ENCODE assay signal across 8 cellular contexts in genomic region chr10:97572214-97572989, GRCh38. TPM values are rescaled to one million over a fixed set of nuclear protein-coding genes. Genes with fewer than 3 reads are reported as not detected.
DNase-seq lines count a peak whose midpoint lies in the region; ATAC-seq and TF ChIP-seq lines count a peak whose summit lies in the region.

ANKRD2 (plus strand) TSS chr10:97572779; CDS start chr10:97572789, 10 bp downstream.

- ATAC-seq in GM21619 (IDR thresholded peaks at IDR 0.05; ENCODE audit: unreplicated experiment) (peak; percentile 67), HG03521 (IDR thresholded peaks at IDR 0.05; ENCODE audit: unreplicated experiment) (no peak)

- no peaks in the 10 kb centered on the region for H3K9me3 ChIP-seq in liver (ENCODE audit: control insufficient read depth in 4 of 4, low read length in 3 of 4)

- DNase-seq in COR-L47 (lab: John Stamatoyannopoulos, UW) (peak; percentile 28), NCI-H2171 (lab: John Stamatoyannopoulos, UW) (peak; percentile 4), cortex of kidney (lab: John Stamatoyannopoulos, UW) (peak; percentile 34)
- DNase-seq in activated CD4-positive, alpha-beta T cell treated with anti-CD3 and anti-CD28 coated beads for 4 hours, result peak; percentile 40 to 43
- DNase-seq in stimulated activated CD4-positive, alpha-beta T cell treated with anti-CD3 and anti-CD28 coated beads, TNF-alpha, amount 100 ng/mL, for 24 hours (ENCODE audit: low read depth in 3 of 3), result peak; percentile 25 to 55 (median 28)

- peak; percentile 98 for TF ChIP-seq RAD21 in liver (IDR thresholded peaks at IDR 0.05)

- H3K4me1 ChIP-seq in liver (ENCODE audit: control insufficient read depth in 4 of 4, insufficient read depth in 4 of 4, low read length in 3 of 4), result peaks cover 5 to 20% (median 10%) of the 10 kb centered on the region in 4 donors

- peaks cover 0 to 11% (median 5%) of the 10 kb centered on the region in 4 donors for H3K36me3 ChIP-seq in liver (ENCODE audit: control insufficient read depth in 4 of 4, insufficient read depth in 3 of 4, low read depth in 1 of 4, low read length in 3 of 4)

- no peak within 1 kb of the TSS for H3K4me3 ChIP-seq in liver (ENCODE audit: low read depth in 1 of 3, low read length in 3 of 3)

- WGBS in liver, result 65% methylated on average over 16 of the region's 16 CpGs

- no peaks in the 10 kb centered on the region for H3K27me3 ChIP-seq in liver (ENCODE audit: control insufficient read depth in 4 of 4, insufficient read depth in 4 of 4, low read length in 3 of 4)

- H3K27ac ChIP-seq in liver (ENCODE audit: low read depth in 1 of 2, low read length in 2 of 2), result no peak within 1 kb of the TSS

- no peak within 1 kb of the TSS for H3K9ac ChIP-seq in liver (ENCODE audit: low read depth in 1 of 2, low read length in 2 of 2)

- peak; percentile 91 for TF ChIP-seq CTCF in liver (IDR thresholded peaks at IDR 0.05; ENCODE audit: low read depth, low read length, missing input control)

TF ChIP-seq in liver, 16 proteins besides CTCF, POLR2A, EP300 and RAD21:
- no peak for TF ChIP-seq REST (IDR thresholded peaks at IDR 0.05)
- peak in 1 of 2 donors; percentile 30 for TF ChIP-seq RXRA (IDR thresholded peaks at IDR 0.05)
- TF ChIP-seq FOXA2 (IDR thresholded peaks at IDR 0.05), result no peak
TF ChIP-seq in liver: peak in this region for 1.

RNA-seq across cellular contexts. Expression of gene ANKRD2, which starts in this region (rescaled TPM):
- total RNA-seq in liver, result not detected
- polyA plus RNA-seq in liver, result not detected
